In genomic region chr10:35600193-35600592, GRCh38 we compare ENCODE assay signal across 1 cellular context.
TF ChIP-seq lines count a peak whose summit lies in the region.

No MANE protein-coding gene starts in this region.

TF ChIP-seq in GM23338, 12 proteins besides CTCF, POLR2A, EP300 and RAD21 (continued from another document):
- TF ChIP-seq REST (IDR thresholded peaks at IDR 0.05; ENCODE audit: unreplicated experiment) (no peak), ZNF331 (CRISPR knock-in tag; IDR thresholded peaks at IDR 0.05; ENCODE audit: low read depth) (no peak), NANOG (IDR thresholded peaks at IDR 0.05; ENCODE audit: borderline replicate concordance) (no peak)
